Comparison of ENCODE assay signal across 12 cellular contexts in genomic region chr13:45194081-45194939, GRCh38. TPM values are rescaled to one million over a fixed set of nuclear protein-coding genes. Genes with fewer than 3 reads are reported as not detected.
DNase-seq lines count a peak whose midpoint lies in the region; ATAC-seq, FAIRE-seq and TF ChIP-seq lines count a peak whose summit lies in the region.
"Had no signal": no experiment of that assay in that cellular context is flagged by ENCODE, and none has a peak within 500 bp of the region (broad histone marks: within the 10 kb centered on the region; RNA-seq: fewer than 3 reads in every experiment).

No MANE protein-coding gene starts in this region.

- FAIRE-seq in HepG2 (lab: Jason Lieb, UNC) = no peak

- TF ChIP-seq CTCF in epithelial cell of esophagus (IDR thresholded peaks at IDR 0.05; ENCODE audit: insufficient read depth, low read depth, low read length, missing control alignments) (peak; percentile 54), HepG2 (CRISPR knock-in tag; IDR thresholded peaks at IDR 0.05) (0 out of 2 replicates have a peak, but pooled peaks have one; percentile 12), suprapubic skin (IDR thresholded peaks at IDR 0.05) (peak in 1 of 2 donors; percentile 17)

- ATAC-seq in HepG2 (no peak), HG03108 (IDR thresholded peaks at IDR 0.05; ENCODE audit: unreplicated experiment) (no peak)

- H3K9me3 ChIP-seq in HepG2 (ENCODE audit: low read length) = no peaks in the 10 kb centered on the region
- no peaks in the 10 kb centered on the region for H3K9me3 ChIP-seq in suprapubic skin
- H3K9me3 ChIP-seq: BLaER1, stomach had no signal

- TF ChIP-seq EP300 in HepG2 (IDR thresholded peaks at IDR 0.05; ENCODE audit: low read depth in 2 of 2, low read length in 2 of 2) (no peak), HepG2 (CRISPR knock-in tag; IDR thresholded peaks at IDR 0.05; ENCODE audit: borderline replicate concordance) (no peak), suprapubic skin (IDR thresholded peaks at IDR 0.05) (no peak)

- in situ Hi-C loops in ACHN (cut with HindIII; ENCODE audit: low pct_ligation_motif_present, low pct_unique_long_range_greater_than_20kb, low sequenced_read_pairs) = no loop called here
- in situ Hi-C loops in HepG2 (cut with HindIII; ENCODE audit: extremely low pct_ligation_motif_present, low pct_unique_long_range_greater_than_20kb) = no loop called here

- H3K9ac ChIP-seq in HepG2 (ENCODE audit: insufficient read depth, low read depth, low read length) = no peak overlapping the region
- H3K9ac ChIP-seq: BLaER1 had no signal

- H3K27me3 ChIP-seq in HepG2 (ENCODE audit: control insufficient read depth in 1 of 2, insufficient read depth in 2 of 2, low read length in 2 of 2) (no peaks in the 10 kb centered on the region), suprapubic skin (no peaks in the 10 kb centered on the region)
- H3K27me3 ChIP-seq: BLaER1, stomach had no signal

- no peak overlapping the region for H2AFZ ChIP-seq in HepG2 (ENCODE audit: low read length)

- H3K4me3 ChIP-seq in epithelial cell of esophagus (ENCODE audit: low read length) (no peak overlapping the region), HepG2 (replicated peaks in 1 of 3; ENCODE audit: insufficient read depth in 1 of 3, low read depth in 2 of 3, low read length in 3 of 3) (no peak overlapping the region), suprapubic skin (no peak overlapping the region)
- H3K4me3 ChIP-seq: BLaER1, stomach had no signal

- no peak overlapping the region for H3K4me2 ChIP-seq in HepG2 (ENCODE audit: low read depth, low read length)

- POLR2A ChIA-PET in HepG2 (lab: Yijun Ruan, JAX) = no interaction called here

- H3K79me2 ChIP-seq in HepG2 (ENCODE audit: insufficient read depth, low read length) = peaks cover 2% of the 10 kb centered on the region

- BruUV-seq in HepG2 (replicated peaks; lab: Mats Ljungman, UMichigan) = no TSS peak

- DNase-seq in ACHN (peak; percentile 80), OCI-M1 (lab: John Stamatoyannopoulos, UW) (peak; percentile 15), epithelial cell of esophagus (ENCODE audit: low read depth) (peak; percentile 54), HepG2 (ENCODE audit: low spot score) (no peak), suprapubic skin (ENCODE audit: low spot score in 2 of 2) (no peak)
- DNase-seq in stimulated activated CD4-positive, alpha-beta T cell treated with anti-CD3 and anti-CD28 coated beads, Interleukin-4, amount 100 ng/mL, for 1 hour = no peak
- no peak for DNase-seq in stimulated activated CD4-positive, alpha-beta T cell treated with anti-CD3 and anti-CD28 coated beads, Interleukin-4, amount 100 ng/mL, for 24 hours
- DNase-seq: activated B cell treated with CpG ODN at 0.5 μM for 24 hours, NCI-H2171, stomach had no signal

- H4K20me1 ChIP-seq in HepG2 (ENCODE audit: insufficient read depth, low read length) = no peaks in the 10 kb centered on the region

- intact Hi-C loops in HepG2 (cut with micrococcal nuclease; ENCODE audit: unreplicated experiment) = no loop called here

- no peak for TF ChIP-seq RAD21 in HepG2 (CRISPR knock-in tag; IDR thresholded peaks at IDR 0.05)

- H3K27ac ChIP-seq in HepG2 (ENCODE audit: extremely low read length, insufficient read depth, low read length) (no peak overlapping the region), suprapubic skin (no peak overlapping the region)
- H3K27ac ChIP-seq: BLaER1, stomach had no signal

- peaks cover 1 to 4% of the 10 kb centered on the region in 2 experiments; a peak in 3 of 5 replicates for H3K36me3 ChIP-seq in HepG2 (replicated peaks in 1 of 2; ENCODE audit: control insufficient read depth in 1 of 2, insufficient read depth in 2 of 2, low read length in 2 of 2)
- no peaks in the 10 kb centered on the region for H3K36me3 ChIP-seq in suprapubic skin

- WGBS in HepG2 (ENCODE audit: low lambda C conversion rate) = 94% methylated on average over 15 of the region's 15 CpGs
- 71% methylated on average over 15 of the region's 15 CpGs for WGBS in suprapubic skin

- TF ChIP-seq POLR2A in HepG2 (IDR thresholded peaks at IDR 0.05; ENCODE audit: insufficient read depth in 1 of 2, low read depth in 2 of 2, low read length in 2 of 2) (no peak), suprapubic skin (IDR thresholded peaks at IDR 0.05) (no peak)

- H3K4me1 ChIP-seq in HepG2 (ENCODE audit: insufficient read depth, low read length) (no peaks in the 10 kb centered on the region), suprapubic skin (peaks cover 5% of the 10 kb centered on the region)

- CTCF ChIA-PET in HepG2 (lab: Yijun Ruan, JAX; ENCODE audit: low intra/inter-chr PET ratio, low total read pairs) = no interaction called here

TF ChIP-seq in HepG2, 621 proteins besides CTCF, POLR2A, EP300 and RAD21:
- peak; percentile 13; the same call in 1 of the 2 replicates for TF ChIP-seq STAG1 (CRISPR knock-in tag; IDR thresholded peaks at IDR 0.05)
- TF ChIP-seq, protein P1, sequence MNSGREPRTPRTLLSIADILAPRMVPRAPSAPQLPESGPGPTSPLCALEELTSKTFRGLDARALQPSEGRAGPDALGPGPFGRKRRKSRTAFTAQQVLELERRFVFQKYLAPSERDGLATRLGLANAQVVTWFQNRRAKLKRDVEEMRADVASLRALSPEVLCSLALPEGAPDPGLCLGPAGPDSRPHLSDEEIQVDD (CRISPR knock-in tag; IDR thresholded peaks at IDR 0.05; ENCODE audit: borderline replicate concordance) = no peak
TF ChIP-seq in HepG2: peak in this region for 1.

RNA-seq across cellular contexts. Expression of gene KCTD4, which starts 6.5 kb away (rescaled TPM):
- total RNA-seq in HepG2 (2016; rRNA removed; fragmentation: Illumina TruSeq; extraction: Trizol) (not detected in 2 replicates), suprapubic skin (1 to 10 TPM in 3 of 4 donors, under 1 TPM in 1; 0.89 to 3.5 (median 2.2) TPM)
- not detected in 2 replicates for total RNA-seq in HepG2 (2016; cell fraction: cytosol; rRNA removed; fragmentation: Illumina TruSeq; extraction: Trizol; ENCODE audit: low read depth)
- not detected in 2 replicates for total RNA-seq in HepG2 (2016; cell fraction: insoluble cytoplasmic fraction; rRNA removed; fragmentation: Illumina TruSeq; extraction: Trizol)
- total RNA-seq in HepG2 (2016; cell fraction: membrane; rRNA removed; fragmentation: Illumina TruSeq; extraction: Trizol) = not detected in 2 replicates
- total RNA-seq in HepG2 (2016; cell fraction: nucleus; rRNA removed; fragmentation: Illumina TruSeq; extraction: Trizol) = not detected in 2 replicates
- not detected in 2 replicates for polyA plus RNA-seq in HepG2 (2011; rRNA removed)
- not detected in 2 replicates for polyA plus RNA-seq in HepG2 (2011; cell fraction: cytosol; rRNA removed)
- not detected in 2 replicates for polyA plus RNA-seq in HepG2 (2011; cell fraction: nucleus; rRNA removed)
- polyA plus RNA-seq in HepG2 (2012) = not detected in 2 replicates
- polyA plus RNA-seq in HepG2 (2016; cell fraction: cytosol; fragmentation: Illumina TruSeq; extraction: Trizol; ENCODE audit: low read depth) = not detected in 2 replicates
- not detected in 2 replicates for polyA plus RNA-seq in HepG2 (2016; cell fraction: insoluble cytoplasmic fraction; fragmentation: Illumina TruSeq; extraction: Trizol; ENCODE audit: low read depth)
- not detected in 2 replicates for polyA plus RNA-seq in HepG2 (2016; cell fraction: membrane; fragmentation: Illumina TruSeq; extraction: Trizol; ENCODE audit: low read depth)
- polyA plus RNA-seq in HepG2 (2016; cell fraction: nucleus; fragmentation: Illumina TruSeq; extraction: Trizol; ENCODE audit: insufficient read depth, low read depth) = not detected in 2 replicates
- polyA minus RNA-seq in HepG2 (2011; rRNA and poly(A)+ RNA removed; ENCODE audit: low replicate concordance) = not detected in 2 replicates
- polyA minus RNA-seq in HepG2 (2011; cell fraction: cytosol; rRNA and poly(A)+ RNA removed) = not detected in 2 replicates
- not detected in 2 replicates for polyA minus RNA-seq in HepG2 (2011; cell fraction: nucleus; rRNA and poly(A)+ RNA removed)
- total RNA-seq: activated B cell treated with CpG ODN at 0.5 μM for 24 hours, stomach had no signal

Comparison
In these comparisons a context has a peak if more than half of its experiments do, and no peak if none do; other contexts are left out.
1. DNase-seq: peak in ACHN (single experiment), OCI-M1 (single experiment) and epithelial cell of esophagus (single experiment); none in HepG2 (single experiment), suprapubic skin (0 of 2), stimulated activated CD4-positive, alpha-beta T cell treated with anti-CD3 and anti-CD28 coated beads, Interleukin-4, amount 100 ng/mL, for 1 hour (single experiment) and stimulated activated CD4-positive, alpha-beta T cell treated with anti-CD3 and anti-CD28 coated beads, Interleukin-4, amount 100 ng/mL, for 24 hours (single experiment).